9 cellular contexts compared by ENCODE assay signal in the genomic region with DNA sequence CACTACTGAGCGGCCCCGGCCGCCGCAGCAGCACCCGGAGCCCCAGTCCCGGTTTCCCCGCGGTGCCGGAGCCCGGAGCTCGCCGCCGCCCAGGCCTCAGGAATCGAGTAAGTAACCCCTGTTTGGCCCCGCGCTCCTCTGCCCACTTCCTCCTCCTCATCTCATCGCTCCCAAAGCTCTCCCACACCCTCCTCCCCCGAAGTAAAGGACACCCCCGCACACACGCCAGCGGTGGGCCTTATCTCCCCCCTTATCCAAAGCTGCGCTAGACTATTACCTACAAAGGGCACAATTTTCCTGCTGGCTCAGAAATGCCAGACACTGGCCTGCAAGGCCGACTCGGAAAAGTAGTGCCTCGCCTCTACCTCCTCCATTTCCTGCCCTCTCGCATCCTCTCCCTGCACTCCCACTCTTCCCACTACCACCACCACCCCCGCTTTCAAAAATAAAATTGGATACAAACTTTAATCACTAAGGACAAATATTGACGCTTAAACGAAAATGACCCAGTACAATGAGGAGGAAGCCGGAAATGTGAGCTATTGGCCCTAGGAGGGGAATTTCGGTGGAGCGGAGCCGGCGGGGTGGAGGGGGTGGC. TPM values are rescaled to one million over a fixed set of nuclear protein-coding genes. Genes with fewer than 3 reads are reported as not detected.
A peak's percentile ranks its signal among the peaks of the same experiment; 100 is the strongest.
DNase-seq lines count a peak whose midpoint lies in the region; ATAC-seq, FAIRE-seq and TF ChIP-seq lines count a peak whose summit lies in the region.
"Had no signal": no experiment of that assay in that cellular context is flagged by ENCODE, and none has a peak within 500 bp of the region (broad histone marks: within the 10 kb centered on the region; RNA-seq: fewer than 3 reads in every experiment).

No MANE protein-coding gene starts in this region.

- H3K4me3 ChIP-seq in H1 (ENCODE audit: extremely low read depth in 1 of 4, insufficient read depth in 2 of 4, low read depth in 3 of 4, low read length in 4 of 4) (peak overlapping the region; percentile 46 to 79 (median 58)), rectal smooth muscle tissue (ENCODE audit: low read length) (peak overlapping the region; percentile 45)

- H4K91ac ChIP-seq in H1 (replicated peaks; ENCODE audit: insufficient read length, low read length): no peak overlapping the region

- peak overlapping the region; percentile 72 for H3K56ac ChIP-seq in H1 (replicated peaks; ENCODE audit: insufficient read length, low read depth, low read length)

- H3K4ac ChIP-seq in H1 (replicated peaks; ENCODE audit: insufficient read length, low read depth, low read length): no peak overlapping the region

- H4K8ac ChIP-seq in H1 (ENCODE audit: extremely low read depth, insufficient read depth, low read length): no peak overlapping the region

- peaks cover 2 to 17% (median 8%) of the 10 kb centered on the region in 4 experiments; a peak in 3 of 7 replicates for H3K4me1 ChIP-seq in H1 (replicated peaks in 1 of 4; ENCODE audit: control insufficient read depth in 3 of 4, insufficient read depth in 4 of 4, low read length in 3 of 4)
- H3K4me1 ChIP-seq in rectal smooth muscle tissue (ENCODE audit: control insufficient read depth, insufficient read depth, low read length): peaks cover 3% of the 10 kb centered on the region

- H3K9ac ChIP-seq in H1 (replicated peaks in 1 of 4; ENCODE audit: extremely low read depth in 1 of 4, low read depth in 3 of 4, low read length in 3 of 4) (no peak overlapping the region), rectal smooth muscle tissue (ENCODE audit: low read length) (no peak overlapping the region)

- CTCF ChIA-PET in H1 (lab: Charles Lee; ENCODE audit: partially characterized antibody): interaction anchor here (0.5 to 6.7 kb wide), 4 partner anchors 10 to 731 kb away, joined by 3 to 63 read pairs (median 7); no protein-coding TSS in a partner anchor

- H3K27me3 ChIP-seq in H1 (replicated peaks in 1 of 4; ENCODE audit: control insufficient read depth in 3 of 4, extremely low read depth in 1 of 4, insufficient read depth in 3 of 4, low read length in 3 of 4) (peaks cover 57 to 85% (median 75%) of the 10 kb centered on the region in 4 experiments), rectal smooth muscle tissue (ENCODE audit: control insufficient read depth, insufficient read depth, low read length) (peaks cover 24% of the 10 kb centered on the region)

- peak overlapping the region; percentile 93; the same call in 1 of the 2 replicates for H2AFZ ChIP-seq in H1 (ENCODE audit: low read length)

- H3K23ac ChIP-seq in H1 (ENCODE audit: insufficient read length): no peak overlapping the region

- no peaks in the 10 kb centered on the region; a peak in 1 of 4 replicates for H3K9me3 ChIP-seq in H1 (ENCODE audit: insufficient read depth in 2 of 2, low read depth in 1 of 2, low read length in 1 of 2)

- no peak overlapping the region for H2BK120ac ChIP-seq in H1 (replicated peaks; ENCODE audit: low read depth, low read length)

- no peak overlapping the region; the same call in 1 of the 2 replicates for H2BK20ac ChIP-seq in H1 (ENCODE audit: low read length)

- H3K36me3 ChIP-seq in H1 (ENCODE audit: control insufficient read depth in 2 of 4, insufficient read depth in 4 of 4, low read length in 3 of 4): no peaks in the 10 kb centered on the region; a peak in 1 of 8 replicates
- no peaks in the 10 kb centered on the region for H3K36me3 ChIP-seq in rectal smooth muscle tissue (ENCODE audit: control insufficient read depth, insufficient read depth, low read length)

- H4K20me1 ChIP-seq in H1 (replicated peaks in 1 of 2; ENCODE audit: control insufficient read depth in 1 of 2, insufficient read depth in 2 of 2, low read length in 2 of 2): peaks cover 12 to 16% of the 10 kb centered on the region in 2 experiments

- H2BK12ac ChIP-seq in H1 (ENCODE audit: low read depth, low read length): peak overlapping the region; percentile 88

- no peak for TF ChIP-seq CTCF in H1 (IDR thresholded peaks at IDR 0.05; ENCODE audit: control extremely low read depth in 1 of 3, insufficient read depth in 1 of 3, low read depth in 1 of 3, low read length in 3 of 3)

- ATAC-seq in GM19395 (IDR thresholded peaks at IDR 0.05; ENCODE audit: unreplicated experiment) (peak; percentile 11), HG02840 (IDR thresholded peaks at IDR 0.05; ENCODE audit: low FRiP score, unreplicated experiment) (no peak), HG03139 (IDR thresholded peaks at IDR 0.05; ENCODE audit: unreplicated experiment) (no peak)

- no peaks in the 10 kb centered on the region for H3K79me1 ChIP-seq in H1 (ENCODE audit: low read depth, low read length)

- H3K27ac ChIP-seq in H1 (ENCODE audit: low read depth, low read length) (no peak overlapping the region), rectal smooth muscle tissue (ENCODE audit: low read depth, low read length) (no peak overlapping the region)

- no peaks in the 10 kb centered on the region for H3K79me2 ChIP-seq in H1 (ENCODE audit: control insufficient read depth in 1 of 2, insufficient read depth in 2 of 2, low read length in 2 of 2)

- H2BK15ac ChIP-seq in H1 (ENCODE audit: low read length): no peak overlapping the region

- H4K5ac ChIP-seq in H1 (ENCODE audit: insufficient read length, low read depth, low read length): no peak overlapping the region

- POLR2A ChIA-PET in H1 (lab: Charles Lee; ENCODE audit: partially characterized antibody): interaction anchor here (1.7 to 2.4 kb wide), 2 partner anchors 10 to 19 kb away, joined by 4 to 11 read pairs; no protein-coding TSS in a partner anchor

- H3K23me2 ChIP-seq in H1 (ENCODE audit: low read depth, low read length): peaks cover 17% of the 10 kb centered on the region

- DNase-seq in NCI-H2029 (lab: John Stamatoyannopoulos, UW) (peak; percentile 88), H1 (ENCODE audit: low read depth in 1 of 2, low spot score in 2 of 2) (peak in 1 of 2 experiments; percentile 74), GM19239 (ENCODE audit: insufficient read length, low spot score) (no peak), HuH-7.5 (ENCODE audit: low spot score) (no peak)

- no peak for TF ChIP-seq POLR2A in H1 (IDR thresholded peaks at IDR 0.05; ENCODE audit: control extremely low read depth in 1 of 2, low read depth in 2 of 2, low read length in 2 of 2)

- H3K14ac ChIP-seq in H1 (ENCODE audit: insufficient read length): no peak overlapping the region

- no peak for TF ChIP-seq EP300 in H1 (IDR thresholded peaks at IDR 0.05; ENCODE audit: borderline replicate concordance in 1 of 2, low read depth in 2 of 2, low read length in 2 of 2)

- H2AK5ac ChIP-seq in H1 (ENCODE audit: low read depth, low read length): no peak overlapping the region

- TF ChIP-seq RAD21 in H1 (IDR thresholded peaks at IDR 0.05 in 1 of 2, conservative IDR thresholded peaks at IDR 0.05 in 1 of 2; ENCODE audit: low read depth in 2 of 2, low read length in 2 of 2): no peak

- peak overlapping the region; percentile 79 to 89 for H3K4me2 ChIP-seq in H1 (ENCODE audit: insufficient read depth in 1 of 2, low read depth in 2 of 2, low read length in 2 of 2)

- 3% methylated on average over 22 of the region's 34 CpGs; no CpG with 5 or more reads in 1 of the 2 experiments for WGBS in H1 (ENCODE audit: extremely low coverage in 1 of 2, insufficient coverage in 1 of 2, insufficient read length in 1 of 2, insufficient replicate concordance in 2 of 2, low coverage in 1 of 2, low lambda C conversion rate in 2 of 2, missing lambda C conversion rate in 1 of 2), 2 experiments

- FAIRE-seq in H1 (lab: Jason Lieb, UNC): no peak
- no peak for FAIRE-seq in GM19239 (lab: Jason Lieb, UNC)

- no peak overlapping the region for H2BK5ac ChIP-seq in H1 (ENCODE audit: low read depth, low read length)

- peak overlapping the region; percentile 71; the same call in 1 of the 2 replicates for H3K18ac ChIP-seq in H1 (ENCODE audit: extremely low read depth, low read length)

TF ChIP-seq in H1, 55 proteins besides CTCF, POLR2A, EP300 and RAD21:
- TF ChIP-seq RNF2 (IDR thresholded peaks at IDR 0.05; ENCODE audit: borderline replicate concordance, low read depth, low read length, missing control alignments, poor library complexity, severe bottlenecking): peak; percentile 88
- peak; percentile 93 for TF ChIP-seq CTBP2 (IDR thresholded peaks at IDR 0.05; ENCODE audit: borderline replicate concordance, insufficient read depth, insufficient read length, low read length)
- TF ChIP-seq ASH2L (IDR thresholded peaks at IDR 0.05; ENCODE audit: low read length): peak; percentile 81
- TF ChIP-seq SUZ12 (IDR thresholded peaks at IDR 0.05; ENCODE audit: low read length): peak; percentile 59
- TF ChIP-seq RBBP5 (IDR thresholded peaks at IDR 0.05; ENCODE audit: borderline replicate concordance, low read depth, low read length): peak; percentile 45; the same call in 1 of the 2 replicates
- 0 out of 2 replicates have a peak, but pooled peaks have one; percentile 4 for TF ChIP-seq TCF12 (IDR thresholded peaks at IDR 0.05; ENCODE audit: low read depth, low read length)
- TF ChIP-seq KDM4A (IDR thresholded peaks at IDR 0.05; ENCODE audit: low read depth, low read length, severe bottlenecking): peak; percentile 71
- TF ChIP-seq TBP (IDR thresholded peaks at IDR 0.05; ENCODE audit: low read depth, low read length): no peak
- TF ChIP-seq EZH2 (IDR thresholded peaks at IDR 0.05; ENCODE audit: low read depth, low read length, severe bottlenecking): peak; percentile 84
- TF ChIP-seq CEBPB (IDR thresholded peaks at IDR 0.05; ENCODE audit: low read depth, low read length): no peak
- TF ChIP-seq CREB1 (IDR thresholded peaks at IDR 0.05): no peak
- no peak for TF ChIP-seq CBX5 (IDR thresholded peaks at IDR 0.05; ENCODE audit: low read depth, low read length)
TF ChIP-seq in H1: peak in this region for 8.

RNA-seq across cellular contexts. Expression of a gene that starts 0.6 kb away (rescaled TPM):
- total RNA-seq in H1 (2021; fragmentation: NEBNext Ultra II Directional; extraction: Animal tissue kit (Norgen Biotek cat#: 25700)): 0.24 and 0.29 TPM in 2 replicates
- polyA plus RNA-seq in H1 (2011; rRNA removed): 0.03 and 0.08 TPM in 2 replicates
- polyA plus RNA-seq in H1 (2011; cell fraction: cytosol; rRNA removed): 0.03 TPM
- polyA plus RNA-seq in H1 (2011; cell fraction: nucleus; rRNA removed): 0.09 TPM
- 0.05 to 0.12 TPM (median 0.11 TPM) in 4 replicates for polyA plus RNA-seq in H1 (2012, experiment 1 of 2)
- 0.07 TPM for polyA plus RNA-seq in H1 (2012, experiment 2 of 2)
- polyA plus RNA-seq in H1 (2013, experiment 1 of 2): 0.14 TPM
- polyA plus RNA-seq in H1 (2013, experiment 2 of 2): 0.13 TPM
- not detected in 2 replicates for polyA minus RNA-seq in H1 (2011; rRNA and poly(A)+ RNA removed)
- not detected for polyA minus RNA-seq in H1 (2011; cell fraction: cytosol; rRNA and poly(A)+ RNA removed)
- polyA minus RNA-seq in H1 (2011; cell fraction: nucleus; rRNA and poly(A)+ RNA removed): not detected
- total RNA-seq: glomerular endothelial cell had no signal
